Comparison of ENCODE assay signal across 8 cellular contexts in the genomic region with DNA sequence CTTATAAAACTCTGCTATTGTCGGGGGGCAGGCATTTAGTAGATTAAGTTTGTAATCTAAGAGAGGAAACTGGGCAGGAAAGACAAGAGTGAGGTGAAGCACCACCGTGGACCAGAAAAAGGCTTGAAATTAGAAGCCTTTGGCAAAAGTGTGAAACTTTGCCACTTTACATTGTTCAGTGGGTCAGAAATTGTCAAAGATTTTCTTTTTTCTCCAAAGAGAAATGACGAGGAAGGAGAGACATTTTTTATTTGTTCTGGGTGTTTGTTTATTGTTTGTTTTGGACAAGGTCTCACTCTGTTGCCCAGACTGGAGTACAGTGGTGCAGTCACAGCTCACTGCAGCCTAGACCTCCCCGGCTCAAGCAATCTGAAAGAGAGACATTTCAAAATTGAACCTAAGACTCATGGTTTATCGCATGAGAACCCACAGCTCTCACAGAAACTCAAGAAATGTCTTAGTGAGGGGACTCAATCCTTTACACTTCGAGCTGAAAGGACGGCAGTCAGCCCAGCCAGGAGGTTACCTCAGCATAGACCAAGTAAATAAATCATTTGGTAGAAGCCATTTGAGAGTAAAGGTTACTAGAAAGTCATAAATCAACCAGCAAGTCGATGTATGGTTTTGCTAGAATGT.
A peak's percentile ranks its signal among the peaks of the same experiment; 100 is the strongest.
DNase-seq lines count a peak whose midpoint lies in the region; ATAC-seq, FAIRE-seq and TF ChIP-seq lines count a peak whose summit lies in the region.

No MANE protein-coding gene starts in this region.

- H3K36me3 Mint-ChIP-seq in MCF 10A (ENCODE audit: insufficient read depth, unreplicated experiment) = no peaks in the 10 kb centered on the region
- H3K36me3 Mint-ChIP-seq in CD4-positive, alpha-beta T cell (ENCODE audit: low read depth) = no peaks in the 10 kb centered on the region

- DNase-seq in GM18507 (ENCODE audit: extremely low spot score, insufficient read length, low read depth) (no peak), kidney glomerular epithelial cell (lab: John Stamatoyannopoulos, UW) (peak; percentile 76), MCF 10A (ENCODE audit: unreplicated experiment) (no peak), HPDE6-E6E7 (ENCODE audit: extremely low spot score) (no peak)
- DNase-seq in CD4-positive, alpha-beta T cell = no peak
- DNase-seq in activated effector memory CD4-positive, alpha-beta T cell treated with anti-CD3 and anti-CD28 coated beads, Interleukin-2, amount 50 U/mL, for 16 hours = no peak

- FAIRE-seq in GM18507 (lab: Jason Lieb, UNC) = peak; percentile 95

- H3K4me3 Mint-ChIP-seq in MCF 10A (ENCODE audit: unreplicated experiment) = no peak overlapping the region
- no peak overlapping the region for H3K4me3 Mint-ChIP-seq in CD4-positive, alpha-beta T cell

- no peak for TF ChIP-seq CTCF in MCF 10A (IDR thresholded peaks at IDR 0.05; ENCODE audit: unreplicated experiment)
- TF ChIP-seq CTCF in CD4-positive, alpha-beta T cell (IDR thresholded peaks at IDR 0.05) = no peak

- peak; percentile 65 for ATAC-seq in GM21515 (IDR thresholded peaks at IDR 0.05; ENCODE audit: unreplicated experiment)
- peak; percentile 82 for ATAC-seq in HG03175 (IDR thresholded peaks at IDR 0.05; ENCODE audit: unreplicated experiment)
- ATAC-seq in CD4-positive, alpha-beta T cell (ENCODE audit: poor library complexity) = no peak

- H3K9me3 Mint-ChIP-seq in MCF 10A (ENCODE audit: unreplicated experiment) = no peaks in the 10 kb centered on the region
- no peaks in the 10 kb centered on the region for H3K9me3 Mint-ChIP-seq in CD4-positive, alpha-beta T cell

- no peak overlapping the region for H3K27ac Mint-ChIP-seq in MCF 10A (ENCODE audit: low read depth, unreplicated experiment)
- H3K27ac Mint-ChIP-seq in CD4-positive, alpha-beta T cell = no peak overlapping the region

- no TSS peak for BruUV-seq in MCF 10A (replicated peaks; lab: Mats Ljungman, UMichigan)

- no peak overlapping the region for H3K27ac ChIP-seq in CD4-positive, alpha-beta T cell (ENCODE audit: low read depth, low read length)

- H3K27me3 Mint-ChIP-seq in MCF 10A (ENCODE audit: insufficient read depth, unreplicated experiment) = no peaks in the 10 kb centered on the region
- H3K27me3 Mint-ChIP-seq in CD4-positive, alpha-beta T cell = no peaks in the 10 kb centered on the region

- intact Hi-C loops in MCF 10A (cut with micrococcal nuclease) = no loop called here
- intact Hi-C loops in CD4-positive, alpha-beta T cell (cut with DNase I, micrococcal nuclease) = no loop called here

- POLR2A ChIA-PET in MCF 10A (lab: Yijun Ruan, JAX) = interaction anchor here (0.7 to 1.4 kb wide), 3 partner anchors 9 to 841 kb away, joined by 3 to 8 read pairs (median 3); no protein-coding TSS in a partner anchor
- POLR2A ChIA-PET in CD4-positive, alpha-beta T cell (lab: Charles Lee) = interaction anchor here (0.5 to 1.4 kb wide), 3 partner anchors 9 to 589 kb away, joined by 3 read pairs; no protein-coding TSS in a partner anchor

- H3K4me1 Mint-ChIP-seq in MCF 10A (ENCODE audit: insufficient read depth, unreplicated experiment) = peaks cover 5% of the 10 kb centered on the region
- peaks cover 29% of the 10 kb centered on the region for H3K4me1 Mint-ChIP-seq in CD4-positive, alpha-beta T cell (ENCODE audit: low read depth)

- H3K27me3 ChIP-seq in CD4-positive, alpha-beta T cell (ENCODE audit: control insufficient read depth, insufficient read depth, low read length) = no peaks in the 10 kb centered on the region

- H3K9me3 ChIP-seq in CD4-positive, alpha-beta T cell (ENCODE audit: control insufficient read depth, low read length) = no peaks in the 10 kb centered on the region

- CTCF ChIA-PET in MCF 10A (lab: Yijun Ruan, JAX) = interaction anchor here (0.7 to 1.6 kb wide), 2 partner anchors 22 to 23 kb away, joined by 4 to 6 read pairs; no protein-coding TSS in a partner anchor
- CTCF ChIA-PET in CD4-positive, alpha-beta T cell (lab: Charles Lee) = interaction anchor here (0.8 to 1.5 kb wide), 3 partner anchors 26 to 428 kb away, joined by 3 to 6 read pairs (median 3); no protein-coding TSS in a partner anchor
